ENCODE assay signal across 18 cellular contexts in genomic region chr19:40216777-40217026, GRCh38. TPM values are rescaled to one million over a fixed set of nuclear protein-coding genes. Genes with fewer than 3 reads are reported as not detected.
DNase-seq lines count a peak whose midpoint lies in the region; ATAC-seq and TF ChIP-seq lines count a peak whose summit lies in the region.
"Had no signal": no experiment of that assay in that cellular context is flagged by ENCODE, and none has a peak within 500 bp of the region (broad histone marks: within the 10 kb centered on the region; RNA-seq: fewer than 3 reads in every experiment).

No MANE protein-coding gene starts in this region.

- H3K79me2 ChIP-seq in PC-9 (ENCODE audit: low read depth) (no peaks in the 10 kb centered on the region), trophoblast cell (ENCODE audit: control insufficient read depth, insufficient read depth, low read length, poor library complexity) (no peaks in the 10 kb centered on the region)

- no peak overlapping the region for H4K12ac ChIP-seq in trophoblast cell (ENCODE audit: low read depth, low read length)

- H3K36me3 ChIP-seq in PC-9 (ENCODE audit: low read depth) (no peaks in the 10 kb centered on the region), esophagus squamous epithelium (peaks cover 0 to 13% (median 0%) of the 10 kb centered on the region in 3 donors), trophoblast cell (ENCODE audit: control insufficient read depth in 1 of 2, insufficient read depth in 2 of 2, low read length in 2 of 2) (no peaks in the 10 kb centered on the region)
- H3K36me3 ChIP-seq: prostate gland, vagina had no signal

- H3K14ac ChIP-seq in trophoblast cell (ENCODE audit: low read length) = no peak overlapping the region

- H3K79me1 ChIP-seq in trophoblast cell (ENCODE audit: low read length) = no peaks in the 10 kb centered on the region

- H3K9me3 ChIP-seq in PC-9 (ENCODE audit: insufficient read depth, low read depth) (no peaks in the 10 kb centered on the region), esophagus squamous epithelium (no peaks in the 10 kb centered on the region), trophoblast cell (ENCODE audit: insufficient read depth, low read depth, low read length) (peaks cover 1% of the 10 kb centered on the region)
- H3K9me3 ChIP-seq: prostate gland, vagina had no signal

- H3K4me2 ChIP-seq in PC-9 (peak overlapping the region; percentile 95), trophoblast cell (ENCODE audit: low read length) (peak overlapping the region; percentile 29)

- no peak for DNase-seq in activated T-cell treated with anti-CD3 and anti-CD28 coated beads, Interleukin-2, amount 50 U/mL, for 72 hours
- DNase-seq in activated T-cell treated with anti-CD3 and anti-CD28 coated beads for 4 hours (no peak), PC-9 (no peak), esophagus squamous epithelium (lab: John Stamatoyannopoulos, UW) (no peak), trophoblast cell (no peak), lower leg skin (ENCODE audit: low spot score in 2 of 2) (no peak), HT-29 (ENCODE audit: low spot score) (no peak)
- DNase-seq: activated T-cell treated with anti-CD3 and anti-CD28 coated beads, Interleukin-2, amount 50 U/mL, for 4 hours; HFFc6; left cardiac atrium; Right ventricle myocardium superior; T-helper 17 cell had no signal

- no peak overlapping the region for H3K27ac Mint-ChIP-seq in activated T-cell treated with anti-CD3 and anti-CD28 coated beads, Interleukin-2, amount 50 U/mL, for 72 hours
- H3K27ac Mint-ChIP-seq: HFFc6, T-helper 17 cell had no signal

- H3K36me3 Mint-ChIP-seq in activated T-cell treated with anti-CD3 and anti-CD28 coated beads, Interleukin-2, amount 50 U/mL, for 72 hours (ENCODE audit: insufficient read depth in 2 of 2) = no peaks in the 10 kb centered on the region

- no peak for TF ChIP-seq POLR2A in esophagus squamous epithelium (IDR thresholded peaks at IDR 0.05)
- no peak for TF ChIP-seq POLR2A in lower leg skin (IDR thresholded peaks at IDR 0.05)

- H3K27ac ChIP-seq in PC-9 = no peak overlapping the region
- H3K27ac ChIP-seq in esophagus squamous epithelium = no peak overlapping the region
- no peak overlapping the region for H3K27ac ChIP-seq in trophoblast cell (ENCODE audit: low read depth, low read length)
- H3K27ac ChIP-seq: prostate gland, vagina had no signal

- no peak overlapping the region for H3K4ac ChIP-seq in trophoblast cell (ENCODE audit: low read depth, low read length)

- H3K23ac ChIP-seq in trophoblast cell (ENCODE audit: low read length) = no peak overlapping the region

- intact Hi-C loops in PC-9 (cut with micrococcal nuclease; ENCODE audit: unreplicated experiment) (loop anchor here (2.0 kb wide), 1 partner anchor 70 kb away; no protein-coding TSS in a partner anchor), esophagus squamous epithelium (cut with DNase I) (loop anchor here (10.0 kb wide), 1 partner anchor 72 kb away; no protein-coding TSS in a partner anchor), lower leg skin (cut with DNase I; ENCODE audit: low total_unique reads) (loop anchor here (5.0 kb wide), 1 partner anchor 1544 kb away; no protein-coding TSS in a partner anchor)

- no peaks in the 10 kb centered on the region for H3K9me2 ChIP-seq in PC-9 (ENCODE audit: insufficient read depth)

- H3K9me3 Mint-ChIP-seq in activated T-cell treated with anti-CD3 and anti-CD28 coated beads, Interleukin-2, amount 50 U/mL, for 72 hours = no peaks in the 10 kb centered on the region
- H3K9me3 Mint-ChIP-seq: activated T-cell treated with anti-CD3 and anti-CD28 coated beads, Interleukin-2, amount 50 U/mL, for 4 hours; HFFc6; stimulated activated naive CD8-positive, alpha-beta T cell treated with anti-CD3 and anti-CD28 coated beads, Interleukin-15, amount 100 ng/mL, for 72 hours had no signal

- no peaks in the 10 kb centered on the region for H4K20me1 ChIP-seq in PC-9 (ENCODE audit: insufficient read depth)

- no peak overlapping the region for H4K91ac ChIP-seq in trophoblast cell (ENCODE audit: low read depth, low read length)

- peaks cover 19% of the 10 kb centered on the region for H3K4me1 Mint-ChIP-seq in activated T-cell treated with anti-CD3 and anti-CD28 coated beads, Interleukin-2, amount 50 U/mL, for 72 hours (ENCODE audit: low read depth)

- no peak overlapping the region for H3K9ac ChIP-seq in trophoblast cell (ENCODE audit: low read length)

- ATAC-seq in activated T-cell treated with anti-CD3 and anti-CD28 coated beads, Interleukin-2, amount 50 U/mL, for 72 hours (replicated peaks in 1 of 2) = peak; percentile 18 to 20
- ATAC-seq in HG03045 (IDR thresholded peaks at IDR 0.05; ENCODE audit: unreplicated experiment) = no peak
- ATAC-seq: left cardiac atrium; stimulated activated naive CD8-positive, alpha-beta T cell treated with anti-CD3 and anti-CD28 coated beads, Interleukin-15, amount 100 ng/mL, for 72 hours; T-helper 17 cell had no signal

- CTCF ChIA-PET in PC-9 (lab: Charles Lee) = no interaction called here

- no peak overlapping the region for H2AK5ac ChIP-seq in trophoblast cell (ENCODE audit: low read length)

- no peaks in the 10 kb centered on the region for H3K27me3 ChIP-seq in PC-9 (ENCODE audit: insufficient read depth, low read depth)
- peaks cover 10 to 59% (median 23%) of the 10 kb centered on the region in 4 donors for H3K27me3 ChIP-seq in esophagus squamous epithelium
- peaks cover 23% of the 10 kb centered on the region for H3K27me3 ChIP-seq in trophoblast cell (ENCODE audit: insufficient read depth, low read length)

- peak overlapping the region; percentile 73; the same call in 1 of the 2 replicates for H3K4me3 ChIP-seq in PC-9
- peak overlapping the region in 3 of 4 donors; percentile 24 to 42 (median 27) for H3K4me3 ChIP-seq in esophagus squamous epithelium
- no peak overlapping the region for H3K4me3 ChIP-seq in trophoblast cell (ENCODE audit: low read depth, low read length)
- no peak overlapping the region for H3K4me3 ChIP-seq in lower leg skin (ENCODE audit: low read depth, poor library complexity, severe bottlenecking)
- H3K4me3 ChIP-seq: vagina had no signal

- no peak overlapping the region for H2BK12ac ChIP-seq in trophoblast cell (ENCODE audit: low read length)

- TF ChIP-seq CTCF in PC-9 (conservative IDR thresholded peaks at IDR 0.05) = no peak
- no peak for TF ChIP-seq CTCF in esophagus squamous epithelium (IDR thresholded peaks at IDR 0.05)
- TF ChIP-seq CTCF in lower leg skin (IDR thresholded peaks at IDR 0.05) = no peak

- no peak overlapping the region for H4K8ac ChIP-seq in trophoblast cell (ENCODE audit: low read depth, low read length)

- POLR2A ChIA-PET in PC-9 (lab: Charles Lee; ENCODE audit: unreplicated experiment) = interaction anchor here (0.7 kb wide), 1 partner anchor 226 kb away, joined by 3 read pairs; no protein-coding TSS in a partner anchor

- H3K18ac ChIP-seq in trophoblast cell (ENCODE audit: low read length) = no peak overlapping the region

- BruUV-seq in PC-9 (replicated peaks; lab: Mats Ljungman, UMichigan) = no TSS peak

- H3K4me1 ChIP-seq in PC-9 (replicated peaks; ENCODE audit: insufficient read depth) (peaks cover 17% of the 10 kb centered on the region), esophagus squamous epithelium (peaks cover 0 to 21% (median 9%) of the 10 kb centered on the region in 3 donors), trophoblast cell (ENCODE audit: control insufficient read depth in 1 of 2, insufficient read depth in 2 of 2, low read length in 2 of 2) (peaks cover 2 to 3% of the 10 kb centered on the region in 2 experiments)
- H3K4me1 ChIP-seq: prostate gland had no signal

- H3K4me3 Mint-ChIP-seq in activated T-cell treated with anti-CD3 and anti-CD28 coated beads, Interleukin-2, amount 50 U/mL, for 72 hours = peak overlapping the region; percentile 2 to 43
- H3K4me3 Mint-ChIP-seq: activated T-cell treated with anti-CD3 and anti-CD28 coated beads, Interleukin-2, amount 50 U/mL, for 4 hours; HFFc6 had no signal

- no peak overlapping the region for H2BK120ac ChIP-seq in trophoblast cell (ENCODE audit: insufficient read depth, low read length, poor library complexity)

- H3K27me3 Mint-ChIP-seq in activated T-cell treated with anti-CD3 and anti-CD28 coated beads, Interleukin-2, amount 50 U/mL, for 72 hours (ENCODE audit: low read depth) = peaks cover 41% of the 10 kb centered on the region

- 17 to 23% methylated on average over 9 of the region's 9 CpGs for WGBS in esophagus squamous epithelium, 2 donors
- WGBS in trophoblast cell (ENCODE audit: extremely low coverage, insufficient coverage, insufficient read length) = 100% methylated on average over 3 of the region's 9 CpGs
- 17 to 20% methylated on average over 9 of the region's 9 CpGs for WGBS in lower leg skin, 2 donors

- H2BK5ac ChIP-seq in trophoblast cell (ENCODE audit: low read depth, low read length, poor library complexity) = no peak overlapping the region

- H2AFZ ChIP-seq in PC-9 = peak overlapping the region; percentile 98; the same call in 1 of the 2 replicates
- H2AFZ ChIP-seq in trophoblast cell (ENCODE audit: insufficient read depth, low read length, poor library complexity) = no peak overlapping the region

- peaks cover 16% of the 10 kb centered on the region; the same call in 1 of the 2 replicates for H3F3A ChIP-seq in PC-9 (ENCODE audit: insufficient read depth, low read depth)

RNA-seq across cellular contexts. Expression of gene TTC9B, which starts 1.5 kb away (rescaled TPM):
- not detected for total RNA-seq in activated T-cell treated with anti-CD3 and anti-CD28 coated beads, Interleukin-2, amount 50 U/mL, for 72 hours
- total RNA-seq in PC-9 (2021) = 0.50 and 0.59 TPM in 2 replicates
- not detected for total RNA-seq in esophagus squamous epithelium
- not detected in 2 replicates for polyA plus RNA-seq in trophoblast cell (2013)
- not detected for total RNA-seq in lower leg skin
- 0.94 TPM in 1 of 2 replicates, not detected in the other for total RNA-seq in HT-29 (2014; rRNA removed; shearing (Covaris generic))
- total RNA-seq: activated T-cell treated with anti-CD3 and anti-CD28 coated beads, Interleukin-2, amount 50 U/mL, for 4 hours; epithelial cell of proximal tubule; glomerular endothelial cell; HFFc6; left cardiac atrium; prostate gland; Right ventricle myocardium superior; T-helper 17 cell; vagina had no signal

RNA-seq across cellular contexts. Expression of gene CCNP, which starts 9.8 kb away (rescaled TPM):
- 1 to 10 TPM in 1 of 2 donors, under 1 TPM in 1; 0.81 to 1.2 TPM for total RNA-seq in activated T-cell treated with anti-CD3 and anti-CD28 coated beads, Interleukin-2, amount 50 U/mL, for 72 hours
- total RNA-seq in PC-9 (2021) (0.63 and 0.93 TPM in 2 replicates), esophagus squamous epithelium (not detected), lower leg skin (under 1 TPM in 1 of 4 donors, not detected in 3; 0.29 TPM)
- 0.46 and 0.49 TPM in 2 replicates for polyA plus RNA-seq in trophoblast cell (2013)
- 0.23 and 1.2 TPM in 2 replicates for total RNA-seq in HT-29 (2014; rRNA removed; shearing (Covaris generic))
- total RNA-seq: glomerular endothelial cell, Right ventricle myocardium superior, vagina had no signal

RNA-seq across cellular contexts. Expression of gene MAP3K10, which starts 25.5 kb away (rescaled TPM):
- total RNA-seq in activated T-cell treated with anti-CD3 and anti-CD28 coated beads, Interleukin-2, amount 50 U/mL, for 72 hours = 10 to 100 TPM; 12.7 to 22.0 TPM
- total RNA-seq in PC-9 (2021) (26.9 and 29.5 TPM in 2 replicates), esophagus squamous epithelium (10 to 100 TPM in 1 of 4 donors, 1 to 10 TPM in 3; 4.8 to 10.1 (median 5.3) TPM), lower leg skin (10 to 100 TPM; 10.2 to 24.8 (median 11.6) TPM)
- 4.5 and 4.6 TPM in 2 replicates for polyA plus RNA-seq in trophoblast cell (2013)
- 9.7 and 15.2 TPM in 2 replicates for total RNA-seq in HT-29 (2014; rRNA removed; shearing (Covaris generic))

Comparison
In these comparisons a context has a peak if more than half of its experiments do, and no peak if none do; other contexts are left out.
1. H3K4me3 ChIP-seq: peak in PC-9 (single experiment) and esophagus squamous epithelium (3 of 4); none in trophoblast cell (single experiment) and lower leg skin (single experiment).